Comparison of ENCODE assay signal across 8 cellular contexts in genomic region chrX:14030248-14030592, GRCh38. TPM values are rescaled to one million over a fixed set of nuclear protein-coding genes. Genes with fewer than 3 reads are reported as not detected.
DNase-seq lines count a peak whose midpoint lies in the region; ATAC-seq and TF ChIP-seq lines count a peak whose summit lies in the region.

No MANE protein-coding gene starts in this region.

- no peak for ATAC-seq in Right ventricle myocardium inferior

- TF ChIP-seq CTCF in cardiac muscle cell (IDR thresholded peaks at IDR 0.05; ENCODE audit: low read depth, low read length) (no peak), coronary artery (IDR thresholded peaks at IDR 0.05) (no peak)

- DNase-seq in cardiac muscle cell (ENCODE audit: low read depth in 1 of 2, low spot score in 1 of 2) = peak in 1 of 2 donors; percentile 44
- DNase-seq in Right ventricle myocardium inferior (ENCODE audit: missing footprints) = no peak
- no peak for DNase-seq in NT2/D1 (ENCODE audit: low read depth, low spot score)
- DNase-seq in coronary artery (ENCODE audit: low spot score) = no peak
- no peak for DNase-seq in DMS114 treated with DMSO at 0.1 percent for 48 hours (lab: John Stamatoyannopoulos, UW; ENCODE audit: unreplicated experiment)
- no peak for DNase-seq in epidermal melanocyte (ENCODE audit: insufficient read length, low spot score)
- no peak for DNase-seq in activated CD4-positive, alpha-beta T cell treated with anti-CD3 and anti-CD28 coated beads, Interleukin-2, amount 50 U/mL, for 4 hours

- H3K4me1 ChIP-seq in cardiac muscle cell (ENCODE audit: low read depth) (no peaks in the 10 kb centered on the region), NT2/D1 (ENCODE audit: insufficient read depth, insufficient read length) (no peaks in the 10 kb centered on the region), mucosa of stomach (ENCODE audit: control insufficient read depth, insufficient read depth, low read length) (no peaks in the 10 kb centered on the region)

- no peaks in the 10 kb centered on the region for H3K9me3 ChIP-seq in cardiac muscle cell (ENCODE audit: low read depth)
- no peaks in the 10 kb centered on the region for H3K9me3 ChIP-seq in NT2/D1 (ENCODE audit: insufficient read depth, low read length)
- H3K9me3 ChIP-seq in mucosa of stomach (ENCODE audit: control insufficient read depth, low read length) = no peaks in the 10 kb centered on the region

- H3K36me3 ChIP-seq in cardiac muscle cell (no peaks in the 10 kb centered on the region), NT2/D1 (ENCODE audit: insufficient read depth, insufficient read length, low read length) (peaks cover 5% of the 10 kb centered on the region), mucosa of stomach (ENCODE audit: control insufficient read depth, insufficient read depth, low read length) (no peaks in the 10 kb centered on the region)

- H3K27me3 ChIP-seq in cardiac muscle cell = no peaks in the 10 kb centered on the region
- H3K27me3 ChIP-seq in NT2/D1 (ENCODE audit: insufficient read depth, insufficient read length) = no peaks in the 10 kb centered on the region
- H3K27me3 ChIP-seq in mucosa of stomach (ENCODE audit: control insufficient read depth, insufficient read depth, low read length) = no peaks in the 10 kb centered on the region

- H3K9ac ChIP-seq in NT2/D1 (ENCODE audit: insufficient read length, low read depth) (peak overlapping the region; percentile 88), mucosa of stomach (ENCODE audit: low read length) (peak overlapping the region; percentile 62)

- H3K27ac ChIP-seq in cardiac muscle cell (peak overlapping the region; percentile 11), coronary artery (peak overlapping the region; percentile 78 to 85)

- H3K4me3 ChIP-seq in cardiac muscle cell = peak overlapping the region; percentile 45
- peak overlapping the region; percentile 62 for H3K4me3 ChIP-seq in NT2/D1 (ENCODE audit: insufficient read length, low read depth)
- peak overlapping the region; percentile 75 for H3K4me3 ChIP-seq in coronary artery
- peak overlapping the region; percentile 63 for H3K4me3 ChIP-seq in mucosa of stomach (ENCODE audit: low read length)

- intact Hi-C loops in Right ventricle myocardium inferior (cut with DNase I) = loop anchor here (1.0 to 2.0 kb wide), 3 partner anchors 281 to 524 kb away; partner anchors contain the start of gene TCEANC

RNA-seq across cellular contexts. Expression of gene GEMIN8, which starts 0.5 kb away (rescaled TPM):
- 20.5 and 41.6 TPM in 2 replicates for total RNA-seq in cardiac muscle cell
- polyA plus RNA-seq in cardiac muscle cell = 19.5 and 28.3 TPM in 2 replicates
- 9.3 TPM for total RNA-seq in Right ventricle myocardium inferior
